In the genomic region with DNA sequence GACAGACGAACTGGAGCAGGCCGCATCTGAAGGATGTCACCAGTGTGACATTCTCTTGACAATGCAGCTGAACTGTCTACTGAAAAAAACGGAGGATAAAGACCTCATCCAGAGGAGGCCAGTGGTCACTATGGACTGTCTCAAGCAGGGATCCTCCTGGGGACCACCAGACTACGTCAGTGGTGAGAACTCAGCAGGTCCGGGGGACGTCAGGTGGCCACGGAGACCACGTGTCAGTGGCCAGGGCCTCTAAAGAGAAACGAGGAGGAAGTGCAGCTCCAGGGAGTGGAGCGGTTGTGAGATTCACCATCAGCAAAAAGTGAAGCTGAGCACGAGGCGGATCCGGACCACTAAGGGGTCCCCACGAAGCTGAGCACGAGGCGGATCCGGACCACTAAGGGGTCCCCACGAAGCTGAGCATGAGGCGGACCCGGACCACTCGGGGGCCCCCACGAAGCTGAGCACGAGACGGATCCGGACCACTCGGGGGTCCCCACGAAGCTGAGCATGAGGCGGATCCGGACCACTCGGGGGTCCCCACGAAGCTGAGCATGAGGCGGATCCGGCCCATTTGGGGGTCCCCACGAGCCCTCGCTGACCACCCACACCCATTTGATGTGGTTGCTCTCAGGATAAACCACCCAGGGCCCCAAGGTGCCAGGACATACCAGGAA, we compare ENCODE assay signal across 20 cellular contexts. TPM values are rescaled to one million over a fixed set of nuclear protein-coding genes. Genes with fewer than 3 reads are reported as not detected.
"Had no signal": no experiment of that assay in that cellular context is flagged by ENCODE, and none has a peak within 500 bp of the region (broad histone marks: within the 10 kb centered on the region; RNA-seq: fewer than 3 reads in every experiment).

No MANE protein-coding gene starts in this region.

- H3K4me3 Mint-ChIP-seq: immature natural killer cell had no signal

- H3K4me3 ChIP-seq: colonic mucosa, gastroesophageal sphincter, left ventricle myocardium inferior, tibial nerve had no signal

- H3K27me3 ChIP-seq: brain microvascular endothelial cell, colonic mucosa, gastroesophageal sphincter, tibial nerve had no signal

- FAIRE-seq: endometrium, urothelium cell line had no signal

- DNase-seq: activated CD4-positive, alpha-beta T cell treated with anti-CD3 and anti-CD28 coated beads, Interleukin-2, amount 50 U/mL, for 1 hour; activated gamma-delta T cell; aorta; central memory CD4-positive, alpha-beta T cell; colonic mucosa; immature natural killer cell; left ventricle myocardium inferior; SK-N-SH; stimulated activated CD4-positive, alpha-beta T cell treated with anti-CD3 and anti-CD28 coated beads, Interleukin-12 subunit alpha, Interleukin-12 subunit beta, amount 100 ng/mL, for 4 hours; stimulated activated CD4-positive, alpha-beta T cell treated with anti-CD3 and anti-CD28 coated beads, Interleukin-1b, Interleukin-23, amount 100 ng/mL, for 48 hours; stimulated activated CD8-positive, alpha-beta memory T cell treated with anti-CD3 and anti-CD28 coated beads, Interleukin-4, amount 100 ng/mL, for 48 hours; stimulated activated naive CD8-positive, alpha-beta T cell treated with anti-CD3 and anti-CD28 coated beads, Interleukin-15, Interleukin-2, amounts not matched to agents 100 U/mL and 50 U/mL, for 24 hours; T-helper 9 cell had no signal

- H3K9me3 Mint-ChIP-seq: activated naive CD4-positive, alpha-beta T cell treated with anti-CD3 and anti-CD28 coated beads, Interleukin-2, amount 50 U/mL, for 72 hours; immature natural killer cell had no signal

- H3K36me3 ChIP-seq: colonic mucosa, left ventricle myocardium inferior had no signal

- H3K9me3 ChIP-seq: colonic mucosa, gastroesophageal sphincter, left ventricle myocardium inferior, SK-N-SH, tibial nerve had no signal

- H3K4me2 ChIP-seq: SK-N-SH had no signal

- ATAC-seq: stimulated activated naive CD8-positive, alpha-beta T cell treated with anti-CD3 and anti-CD28 coated beads, Interleukin-15, Interleukin-2, amounts not matched to agents 100 U/mL and 50 U/mL, for 24 hours had no signal

- H3K4me1 ChIP-seq: colonic mucosa had no signal

- H3K36me3 Mint-ChIP-seq: activated naive CD4-positive, alpha-beta T cell treated with anti-CD3 and anti-CD28 coated beads, Interleukin-2, amount 50 U/mL, for 72 hours; immature natural killer cell had no signal

- H3K27ac ChIP-seq: colonic mucosa, left ventricle myocardium inferior, tibial nerve had no signal

- H3K9ac ChIP-seq: SK-N-SH had no signal

RNA-seq across cellular contexts. Expression of a gene that starts 13.5 kb away (rescaled TPM):
- total RNA-seq: mononuclear cell had no signal
- polyA plus RNA-seq: immature natural killer cell had no signal
